Comparison of ENCODE assay signal across 8 cellular contexts in the genomic region with DNA sequence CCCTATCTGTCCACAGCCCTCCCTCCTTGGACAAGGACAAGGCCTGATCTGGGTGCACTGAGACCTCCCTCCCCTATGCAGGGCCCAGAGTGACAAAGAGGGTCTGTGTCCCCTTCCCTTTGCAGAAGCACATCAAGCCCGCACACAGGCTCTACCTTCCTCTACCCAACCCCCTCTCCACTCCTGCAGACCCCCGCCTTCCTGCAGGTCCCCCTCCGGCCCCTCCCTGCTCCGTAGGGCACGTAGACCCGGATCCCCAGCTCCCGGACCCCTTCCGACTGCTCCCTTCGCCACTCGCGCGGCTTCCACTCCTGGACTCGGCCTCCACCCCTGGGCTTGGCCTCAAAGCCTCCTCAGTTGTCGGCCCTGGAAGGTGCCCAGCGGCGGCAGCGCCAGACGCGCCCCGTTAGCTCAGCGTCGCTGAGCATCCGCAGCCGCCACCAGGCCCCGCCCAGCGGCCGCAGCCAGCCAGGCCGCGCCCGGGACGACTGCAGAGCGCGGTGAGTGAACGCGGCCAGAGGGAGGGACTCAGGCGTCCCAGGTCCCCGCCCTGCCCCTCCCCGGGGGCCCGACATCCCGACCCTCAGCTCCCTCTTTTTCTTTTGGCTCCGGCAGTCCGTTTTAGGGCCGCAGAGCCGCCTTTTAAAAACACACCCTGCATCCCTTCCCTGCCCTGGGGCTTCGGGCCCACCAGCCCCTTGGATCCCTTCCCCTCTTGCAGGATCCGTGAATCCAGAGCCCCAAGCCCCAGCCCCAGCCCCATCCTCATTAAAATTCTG. TPM values are rescaled to one million over a fixed set of nuclear protein-coding genes. Genes with fewer than 3 reads are reported as not detected.
DNase-seq lines count a peak whose midpoint lies in the region; ATAC-seq and TF ChIP-seq lines count a peak whose summit lies in the region.

No MANE protein-coding gene starts in this region.

- H3K4me3 ChIP-seq in PC-3 (ENCODE audit: low read length) (peak overlapping the region; percentile 52), foreskin fibroblast (ENCODE audit: low read depth in 1 of 2, low read length in 2 of 2) (peak overlapping the region; percentile 51 to 61), suprapubic skin (peak overlapping the region; percentile 80)

- intact Hi-C loops in PC-3 (cut with micrococcal nuclease) = loop anchor here (1.0 kb wide), 1 partner anchor 24 kb away; no protein-coding TSS in a partner anchor

- peak; percentile 32 for ATAC-seq in PC-3
- peak; percentile 5 to 16 for ATAC-seq in naive B cell (ENCODE audit: low read depth in 2 of 2)
- no peak for ATAC-seq in HG02763 (IDR thresholded peaks at IDR 0.05; ENCODE audit: unreplicated experiment)

- peaks cover 0 to 8% (median 5%) of the 10 kb centered on the region in 3 donors for H3K27me3 Mint-ChIP-seq in naive B cell

- H3K27ac ChIP-seq in PC-3 (ENCODE audit: low read length) (peak overlapping the region; percentile 88), suprapubic skin (peak overlapping the region; percentile 80)

- no peaks in the 10 kb centered on the region for H3K9me3 ChIP-seq in PC-3 (ENCODE audit: low read length)
- no peaks in the 10 kb centered on the region for H3K9me3 ChIP-seq in suprapubic skin

- peak overlapping the region; percentile 88 to 98 (median 95) for H3K4me3 Mint-ChIP-seq in naive B cell

- H3K27ac Mint-ChIP-seq in naive B cell = peak overlapping the region; percentile 100

- H2AFZ ChIP-seq in PC-3 (ENCODE audit: low read length) = 0 out of 2 replicates have a peak overlapping the region, but pooled peaks have one; percentile 18

- H3K4me2 ChIP-seq in PC-3 (ENCODE audit: low read length) = peak overlapping the region; percentile 87

- H3K4me1 Mint-ChIP-seq in naive B cell = peaks cover 27 to 52% (median 41%) of the 10 kb centered on the region in 3 donors

- H3K9ac ChIP-seq in PC-3 (ENCODE audit: low read length) = peak overlapping the region; percentile 83

- TF ChIP-seq EP300 in suprapubic skin (IDR thresholded peaks at IDR 0.05) = no peak

- peaks cover 0 to 8% of the 10 kb centered on the region in 2 donors for H3K36me3 Mint-ChIP-seq in naive B cell

- peaks cover 35% of the 10 kb centered on the region for H3K4me1 ChIP-seq in PC-3 (ENCODE audit: insufficient read depth, low read length)
- H3K4me1 ChIP-seq in suprapubic skin = peaks cover 49% of the 10 kb centered on the region

- no peaks in the 10 kb centered on the region for H3F3A ChIP-seq in PC-3 (ENCODE audit: low read length, unreplicated experiment)

- H3K9me3 Mint-ChIP-seq in naive B cell = no peaks in the 10 kb centered on the region

- no peaks in the 10 kb centered on the region for H3K27me3 ChIP-seq in PC-3 (ENCODE audit: low read length)
- H3K27me3 ChIP-seq in suprapubic skin = no peaks in the 10 kb centered on the region

- TF ChIP-seq CTCF in PC-3 (conservative IDR thresholded peaks at IDR 0.05; ENCODE audit: low read depth, low read length) (no peak), foreskin fibroblast (IDR thresholded peaks at IDR 0.05; ENCODE audit: low read depth, low read length) (no peak), suprapubic skin (IDR thresholded peaks at IDR 0.05) (no peak)

- H3K79me2 ChIP-seq in PC-3 (ENCODE audit: low read length) = peaks cover 30% of the 10 kb centered on the region

- H3K36me3 ChIP-seq in PC-3 (ENCODE audit: low read depth, low read length) (no peaks in the 10 kb centered on the region), suprapubic skin (no peaks in the 10 kb centered on the region)

- TF ChIP-seq POLR2A in GM10847 (IDR thresholded peaks at IDR 0.05; ENCODE audit: extremely low read depth, insufficient read length) (peak; percentile 22), suprapubic skin (IDR thresholded peaks at IDR 0.05) (peak in 1 of 2 donors; percentile 70)

- H3K9me2 ChIP-seq in PC-3 (replicated peaks; ENCODE audit: low read length) = no peaks in the 10 kb centered on the region

- WGBS in suprapubic skin = 2% methylated on average over 26 of the region's 46 CpGs

- H4K20me1 ChIP-seq in PC-3 (ENCODE audit: low read length) = no peaks in the 10 kb centered on the region

- CTCF ChIA-PET in PC-3 (lab: Charles Lee) = interaction anchor here (1.0 kb wide), 3 partner anchors 114 to 165 kb away, joined by 3 to 8 read pairs (median 3); no protein-coding TSS in a partner anchor

- peak; percentile 82 for DNase-seq in PC-3
- DNase-seq in activated gamma-delta T cell treated with anti-CD3 and anti-CD28 coated beads, Interleukin-2, amount 50 U/mL, for 16 hours (ENCODE audit: low read depth) = peak; percentile 38
- DNase-seq in foreskin fibroblast = peak; percentile 64 to 89
- peak; percentile 61 for DNase-seq in naive B cell
- peak; percentile 92 to 94 for DNase-seq in suprapubic skin (ENCODE audit: low spot score in 2 of 2)
- DNase-seq in NCI-H774 (lab: John Stamatoyannopoulos, UW) = no peak

- BruUV-seq in PC-3 (replicated peaks; lab: Mats Ljungman, UMichigan) = no TSS peak

- POLR2A ChIA-PET in PC-3 (lab: Charles Lee; ENCODE audit: unreplicated experiment) = interaction anchor here (0.5 to 1.0 kb wide), 6 partner anchors 11 to 478 kb away, joined by 3 to 5 read pairs (median 4); no protein-coding TSS in a partner anchor

RNA-seq across cellular contexts. Expression of a gene that starts 1.6 kb away (rescaled TPM):
- 58.9 and 63.5 TPM in 2 replicates for total RNA-seq in PC-3 (2014; rRNA removed)
- 10 to 100 TPM; 13.8 to 56.4 (median 34.9) TPM for polyA plus RNA-seq in naive B cell (ENCODE audit: low read depth in 6 of 6)
- 10 to 100 TPM; 27.5 to 72.4 (median 67.4) TPM for total RNA-seq in suprapubic skin

RNA-seq across cellular contexts. Expression of a gene that starts 15.9 kb away (rescaled TPM):
- total RNA-seq in PC-3 (2014; rRNA removed) (1.5 TPM in 1 of 2 replicates, not detected in the other), suprapubic skin (not detected)
- polyA plus RNA-seq in naive B cell (ENCODE audit: low read depth in 6 of 6) = under 1 TPM in 2 of 6 donors, not detected in 4; 0.31 to 0.35 TPM

RNA-seq across cellular contexts. Expression of a gene that starts 42.0 kb away (rescaled TPM):
- 0.12 TPM in 1 of 2 replicates, not detected in the other for total RNA-seq in PC-3 (2014; rRNA removed)
- polyA plus RNA-seq in naive B cell (ENCODE audit: low read depth in 6 of 6) = under 1 TPM in 5 of 6 donors, not detected in 1; 0.06 to 0.13 (median 0.11) TPM
- under 1 TPM in 1 of 4 donors, not detected in 3; 0.18 TPM for total RNA-seq in suprapubic skin

RNA-seq across cellular contexts. Expression of a gene that starts 43.0 kb away (rescaled TPM):
- total RNA-seq in PC-3 (2014; rRNA removed) (not detected in 2 replicates), suprapubic skin (not detected)
- polyA plus RNA-seq in naive B cell (ENCODE audit: low read depth in 6 of 6) = not detected
